Comparison of ENCODE assay signal across 20 cellular contexts in genomic region chr9:133071484-133072150, GRCh38. TPM values are rescaled to one million over a fixed set of nuclear protein-coding genes. Genes with fewer than 3 reads are reported as not detected.
"Had no signal": no experiment of that assay in that cellular context is flagged by ENCODE, and none has a peak within 500 bp of the region (broad histone marks: within the 10 kb centered on the region; RNA-seq: fewer than 3 reads in every experiment).

No MANE protein-coding gene starts in this region.

- H3K4me1 ChIP-seq: parathyroid adenoma, sigmoid colon had no signal

- FAIRE-seq: urothelium cell line had no signal

- H3K79me2 ChIP-seq: hepatocyte, parathyroid adenoma had no signal

- H3K9ac ChIP-seq: parathyroid adenoma had no signal

- H3K4me3 Mint-ChIP-seq: activated CD4-positive, alpha-beta memory T cell treated with anti-CD3 and anti-CD28 coated beads, Interleukin-2, amount 10 ng/mL, durations not matched to agents 7 days and 5 days; activated CD8-positive, alpha-beta memory T cell treated with anti-CD3 and anti-CD28 coated beads, Interleukin-2, amount 10 ng/mL, durations not matched to agents 7 days and 5 days; naive thymus-derived CD8-positive, alpha-beta T cell; T-helper 1 cell treated with Interleukin-12 subunit alpha and Interleukin-12 subunit beta and Interleukin-4 antibody, amounts not matched to agents 30 μg/mL and 1 μg/mL, for 36 hours had no signal

- H3K27ac ChIP-seq: cardiac muscle cell, epithelial cell of prostate, hepatocyte, parathyroid adenoma, sigmoid colon, tibial artery, VCaP had no signal

- ATAC-seq: activated CD8-positive, alpha-beta memory T cell treated with anti-CD3 and anti-CD28 coated beads, Interleukin-2, amount 10 ng/mL, durations not matched to agents 7 days and 5 days; left cardiac atrium; naive thymus-derived CD8-positive, alpha-beta T cell had no signal

- H3K9me3 ChIP-seq: sigmoid colon, tibial artery had no signal

- H3K36me3 ChIP-seq: cardiac muscle cell, sigmoid colon had no signal

- DNase-seq: activated CD4-positive, alpha-beta memory T cell treated with anti-CD3 and anti-CD28 coated beads, Interleukin-2, amount 10 ng/mL, durations not matched to agents 7 days and 5 days; activated CD8-positive, alpha-beta memory T cell treated with anti-CD3 and anti-CD28 coated beads, Interleukin-2, amount 10 ng/mL, durations not matched to agents 7 days and 5 days; amniotic stem cell; foreskin fibroblast; left cardiac atrium; mesendoderm; naive thymus-derived CD8-positive, alpha-beta T cell; sigmoid colon; stimulated activated CD4-positive, alpha-beta T cell treated with anti-CD3 and anti-CD28 coated beads, Interleukin-4, amount 100 ng/mL, for 4 hours; stimulated activated naive CD4-positive, alpha-beta T cell; substantia nigra; tibial artery had no signal

- H3K4me3 ChIP-seq: cardiac muscle cell, hepatocyte, sigmoid colon, tibial artery had no signal

- H3K36me3 Mint-ChIP-seq: activated CD8-positive, alpha-beta memory T cell treated with anti-CD3 and anti-CD28 coated beads, Interleukin-2, amount 10 ng/mL, durations not matched to agents 7 days and 5 days; activated naive CD4-positive, alpha-beta T cell treated with anti-CD3 and anti-CD28 coated beads, Interleukin-2, amount 50 U/mL, for 72 hours; naive thymus-derived CD8-positive, alpha-beta T cell had no signal

- H3K27ac Mint-ChIP-seq: activated CD4-positive, alpha-beta memory T cell treated with anti-CD3 and anti-CD28 coated beads, Interleukin-2, amount 10 ng/mL, durations not matched to agents 7 days and 5 days; activated CD8-positive, alpha-beta memory T cell treated with anti-CD3 and anti-CD28 coated beads, Interleukin-2, amount 10 ng/mL, durations not matched to agents 7 days and 5 days; T-helper 1 cell treated with Interleukin-12 subunit alpha and Interleukin-12 subunit beta and Interleukin-4 antibody, amounts not matched to agents 30 μg/mL and 1 μg/mL, for 36 hours had no signal

- H3K9me3 Mint-ChIP-seq: activated CD4-positive, alpha-beta memory T cell treated with anti-CD3 and anti-CD28 coated beads, Interleukin-2, amount 10 ng/mL, durations not matched to agents 7 days and 5 days; activated naive CD4-positive, alpha-beta T cell treated with anti-CD3 and anti-CD28 coated beads, Interleukin-2, amount 50 U/mL, for 72 hours; naive thymus-derived CD8-positive, alpha-beta T cell; T-helper 1 cell treated with Interleukin-12 subunit alpha and Interleukin-12 subunit beta and Interleukin-4 antibody, amounts not matched to agents 30 μg/mL and 1 μg/mL, for 36 hours had no signal

- H3K27me3 ChIP-seq: cardiac muscle cell, hepatocyte, sigmoid colon, tibial artery had no signal

- H3K4me1 Mint-ChIP-seq: activated CD4-positive, alpha-beta memory T cell treated with anti-CD3 and anti-CD28 coated beads, Interleukin-2, amount 10 ng/mL, durations not matched to agents 7 days and 5 days; activated CD8-positive, alpha-beta memory T cell treated with anti-CD3 and anti-CD28 coated beads, Interleukin-2, amount 10 ng/mL, durations not matched to agents 7 days and 5 days; naive thymus-derived CD8-positive, alpha-beta T cell had no signal

- H3K4me2 ChIP-seq: hepatocyte had no signal

- H2AFZ ChIP-seq: hepatocyte, parathyroid adenoma had no signal

RNA-seq across cellular contexts. Expression of gene CEL, which starts 9.8 kb away (rescaled TPM):
- polyA plus RNA-seq: naive thymus-derived CD8-positive, alpha-beta T cell had no signal
